In genomic region chr13:38053896-38054295, GRCh38 we compare ENCODE assay signal across 31 cellular contexts.
"Had no signal": no experiment of that assay in that cellular context is flagged by ENCODE, and none has a peak within 500 bp of the region (broad histone marks: within the 10 kb centered on the region; RNA-seq: fewer than 3 reads in every experiment).

No MANE protein-coding gene starts in this region.

- H3K4me3 ChIP-seq: neural progenitor cell, ovary, psoas muscle, right lobe of liver, sigmoid colon, smooth muscle cell, spleen, suprapubic skin, testis, tibial artery, transverse colon, upper lobe of right lung, uterus had no signal

- H3K4me1 Mint-ChIP-seq: naive thymus-derived CD4-positive, alpha-beta T cell; natural killer cell; nephron; neural progenitor cell; stimulated activated memory B cell treated with anti-CD40 and anti-IgM and Interleukin-4, amounts not matched to agents 10 μg/mL and 1 μg/mL and 100 μg/mL, for 72 hours; stimulated activated naive CD8-positive, alpha-beta T cell treated with anti-CD3 and anti-CD28 coated beads, Interleukin-15, amount 100 ng/mL, for 72 hours had no signal

- H3K4me3 Mint-ChIP-seq: naive thymus-derived CD4-positive, alpha-beta T cell; natural killer cell; nephron; neural progenitor cell; stimulated activated memory B cell treated with anti-CD40 and anti-IgM and Interleukin-4, amounts not matched to agents 10 μg/mL and 1 μg/mL and 100 μg/mL, for 72 hours; stimulated activated naive CD8-positive, alpha-beta T cell treated with anti-CD3 and anti-CD28 coated beads, Interleukin-15, amount 100 ng/mL, for 72 hours had no signal

- H3K27me3 ChIP-seq: neural progenitor cell, ovary, right lobe of liver, sigmoid colon, spleen, suprapubic skin, testis, tibial artery, transverse colon, upper lobe of right lung, uterus had no signal

- H3K4me1 ChIP-seq: neural progenitor cell, parathyroid adenoma, psoas muscle, right lobe of liver, sigmoid colon, spleen, suprapubic skin, testis, tibial artery, transverse colon, upper lobe of right lung, uterus had no signal

- H3K9ac ChIP-seq: neural progenitor cell, parathyroid adenoma had no signal

- H3K27me3 Mint-ChIP-seq: naive thymus-derived CD4-positive, alpha-beta T cell; progenitor cell of endocrine pancreas; stimulated activated memory B cell treated with anti-CD40 and anti-IgM and Interleukin-4, amounts not matched to agents 10 μg/mL and 1 μg/mL and 100 μg/mL, for 72 hours; stimulated activated naive CD8-positive, alpha-beta T cell treated with anti-CD3 and anti-CD28 coated beads, Interleukin-15, amount 100 ng/mL, for 72 hours had no signal

- H3K4me2 ChIP-seq: neural progenitor cell, smooth muscle cell had no signal

- ATAC-seq: naive thymus-derived CD4-positive, alpha-beta T cell; natural killer cell; psoas muscle; right cardiac atrium; right lobe of liver; stimulated activated memory B cell treated with anti-CD40 and anti-IgM and Interleukin-4, amounts not matched to agents 10 μg/mL and 1 μg/mL and 100 μg/mL, for 72 hours; stimulated activated naive CD8-positive, alpha-beta T cell treated with anti-CD3 and anti-CD28 coated beads, Interleukin-15, amount 100 ng/mL, for 72 hours; stimulated activated naive CD8-positive, alpha-beta T cell treated with anti-CD3 and anti-CD28 coated beads, Interleukin-15, Interleukin-2, amounts not matched to agents 100 U/mL and 50 U/mL, for 24 hours; upper lobe of right lung had no signal

- H3K36me3 Mint-ChIP-seq: naive thymus-derived CD4-positive, alpha-beta T cell; neural progenitor cell; stimulated activated memory B cell treated with anti-CD40 and anti-IgM and Interleukin-4, amounts not matched to agents 10 μg/mL and 1 μg/mL and 100 μg/mL, for 72 hours had no signal

- H3K9me3 ChIP-seq: ovary, psoas muscle, right lobe of liver, sigmoid colon, suprapubic skin, testis, tibial artery, transverse colon, upper lobe of right lung, uterus had no signal

- H2AFZ ChIP-seq: neural progenitor cell, parathyroid adenoma had no signal

- H3K27ac Mint-ChIP-seq: naive thymus-derived CD4-positive, alpha-beta T cell; natural killer cell; nephron; neural progenitor cell; progenitor cell of endocrine pancreas; stimulated activated memory B cell treated with anti-CD40 and anti-IgM and Interleukin-4, amounts not matched to agents 10 μg/mL and 1 μg/mL and 100 μg/mL, for 72 hours; stimulated activated naive CD8-positive, alpha-beta T cell treated with anti-CD3 and anti-CD28 coated beads, Interleukin-15, amount 100 ng/mL, for 72 hours had no signal

- H3K79me2 ChIP-seq: parathyroid adenoma had no signal

- H3K36me3 ChIP-seq: neural progenitor cell, ovary, right lobe of liver, sigmoid colon, spleen, suprapubic skin, tibial artery, transverse colon, upper lobe of right lung, uterus had no signal

- H3K9me3 Mint-ChIP-seq: neural progenitor cell; stimulated activated memory B cell treated with anti-CD40 and anti-IgM and Interleukin-4, amounts not matched to agents 10 μg/mL and 1 μg/mL and 100 μg/mL, for 72 hours had no signal

- H3K27ac ChIP-seq: neural progenitor cell, ovary, parathyroid adenoma, psoas muscle, right lobe of liver, sigmoid colon, spleen, suprapubic skin, testis, tibial artery, transverse colon, upper lobe of right lung, uterus had no signal

- DNase-seq: naive thymus-derived CD4-positive, alpha-beta T cell; natural killer cell; occipital lobe; ovary; posterior cingulate gyrus; psoas muscle; right cardiac atrium; right lobe of liver; sigmoid colon; spleen; stimulated activated CD4-positive, alpha-beta T cell treated with anti-CD3 and anti-CD28 coated beads, Interleukin-12 subunit alpha, Interleukin-12 subunit beta, amount 100 ng/mL, for 4 hours; stimulated activated CD4-positive, alpha-beta T cell treated with anti-CD3 and anti-CD28 coated beads, Interleukin-1b, Interleukin-23, amount 100 ng/mL, for 48 hours; stimulated activated CD4-positive, alpha-beta T cell treated with anti-CD3 and anti-CD28 coated beads, Interleukin-4, amount 100 ng/mL, for 1 hour; stimulated activated CD4-positive, alpha-beta T cell treated with anti-CD3 and anti-CD28 coated beads, Interleukin-4, amount 100 ng/mL, for 4 hours; stimulated activated CD8-positive, alpha-beta memory T cell treated with anti-CD3 and anti-CD28 coated beads, Interleukin-4, amount 100 ng/mL, for 48 hours; stimulated activated naive CD4-positive, alpha-beta T cell; stimulated activated naive CD8-positive, alpha-beta T cell treated with anti-CD3 and anti-CD28 coated beads, Interleukin-15, amount 100 ng/mL, for 72 hours; stimulated activated naive CD8-positive, alpha-beta T cell treated with anti-CD3 and anti-CD28 coated beads, Interleukin-15, Interleukin-2, amounts not matched to agents 100 U/mL and 50 U/mL, for 24 hours; substantia nigra; testis; tibial artery; transverse colon; upper lobe of right lung; uterus had no signal
